ENCODE assay signal across 19 cellular contexts in the genomic region with DNA sequence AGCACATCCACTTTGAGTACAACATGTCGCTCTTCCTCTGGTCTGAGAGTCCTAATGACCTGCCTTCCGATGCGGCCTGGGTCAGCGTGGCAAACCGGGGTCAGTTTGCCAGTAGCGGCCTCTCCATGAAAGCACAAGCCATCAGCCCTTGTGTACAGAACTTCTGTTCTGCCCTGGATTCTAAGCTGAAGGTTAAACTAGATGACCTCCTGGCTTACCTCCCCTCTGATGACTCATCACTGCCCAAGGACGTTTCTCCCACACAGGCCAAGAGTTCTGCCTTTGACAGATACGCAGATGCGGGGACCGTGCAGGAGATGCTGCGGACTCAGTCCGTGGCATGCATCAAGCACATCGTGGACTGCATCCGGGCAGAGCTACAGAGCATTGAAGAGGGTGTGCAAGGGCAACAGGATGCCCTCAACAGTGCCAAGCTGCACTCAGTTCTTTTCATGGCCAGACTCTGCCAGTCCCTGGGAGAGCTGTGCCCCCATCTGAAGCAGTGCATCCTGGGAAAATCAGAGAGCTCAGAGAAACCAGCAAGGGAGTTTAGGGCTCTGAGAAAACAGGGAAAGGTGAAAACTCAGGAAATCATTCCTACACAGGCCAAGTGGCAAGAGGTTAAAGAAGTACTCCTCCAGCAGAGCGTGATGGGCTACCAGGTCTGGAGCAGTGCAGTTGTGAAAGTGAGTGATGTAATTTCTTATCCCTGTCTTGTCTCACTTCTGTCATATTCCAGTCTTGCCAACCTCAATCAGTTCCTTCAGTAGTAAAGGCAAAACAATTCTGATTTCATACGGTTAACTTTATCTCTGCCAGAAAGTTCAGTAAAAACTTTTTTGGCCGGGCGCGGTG. TPM values are rescaled to one million over a fixed set of nuclear protein-coding genes. Genes with fewer than 3 reads are reported as not detected.
A peak's percentile ranks its signal among the peaks of the same experiment; 100 is the strongest.
DNase-seq lines count a peak whose midpoint lies in the region; ATAC-seq, FAIRE-seq and TF ChIP-seq lines count a peak whose summit lies in the region.
"Had no signal": no experiment of that assay in that cellular context is flagged by ENCODE, and none has a peak within 500 bp of the region (broad histone marks: within the 10 kb centered on the region; RNA-seq: fewer than 3 reads in every experiment).

No MANE protein-coding gene starts in this region.

- H3K9me3 ChIP-seq in kidney (ENCODE audit: control insufficient read depth in 1 of 2, low read length in 2 of 2): no peaks in the 10 kb centered on the region
- H3K9me3 ChIP-seq: gastrocnemius medialis, neutrophil, transverse colon had no signal

- intact Hi-C loops in kidney (cut with DNase I): no loop called here

- H3K4me3 Mint-ChIP-seq in naive thymus-derived CD8-positive, alpha-beta T cell: peak overlapping the region in 1 of 10 donors; percentile 22

- H3K36me3 ChIP-seq in kidney (ENCODE audit: control insufficient read depth in 1 of 2, insufficient read depth in 2 of 2, low read length in 2 of 2): peaks cover 52 to 71% of the 10 kb centered on the region in 2 donors

- no peaks in the 10 kb centered on the region for H3K27me3 Mint-ChIP-seq in naive thymus-derived CD8-positive, alpha-beta T cell

- H3K9ac ChIP-seq in kidney (ENCODE audit: low read length in 2 of 2): no peak overlapping the region

- H3K4me1 Mint-ChIP-seq in naive thymus-derived CD8-positive, alpha-beta T cell: peaks cover 22 to 65% (median 39%) of the 10 kb centered on the region in 4 donors

- TF ChIP-seq CTCF in coronary artery (IDR thresholded peaks at IDR 0.05) (no peak), kidney (IDR thresholded peaks at IDR 0.05; ENCODE audit: borderline replicate concordance, extremely low read depth, insufficient read depth) (no peak)

- peak; percentile 27 for DNase-seq in COLO829 (ENCODE audit: low spot score)
- DNase-seq in LHCN-M2 (ENCODE audit: low read depth): peak; percentile 26
- peak; percentile 60 for DNase-seq in coronary artery (ENCODE audit: low spot score)
- DNase-seq in naive thymus-derived CD8-positive, alpha-beta T cell: no peak
- no peak for DNase-seq in kidney
- DNase-seq in NCI-H1105 treated with DMSO at 0.1 percent for 48 hours (lab: John Stamatoyannopoulos, UW): no peak
- DNase-seq: activated CD8-positive, alpha-beta memory T cell treated with anti-CD3 and anti-CD28 coated beads, Interleukin-2, amount 50 U/mL, for 48 hours; mesendoderm; NCI-H1048; NCI-H2171 treated with DMSO at 0.1 percent for 48 hours; stimulated activated CD4-positive, alpha-beta T cell treated with anti-CD3 and anti-CD28 coated beads, Interleukin-4, amount 100 ng/mL, for 4 hours; transverse colon had no signal

- H3K36me3 Mint-ChIP-seq in naive thymus-derived CD8-positive, alpha-beta T cell: peaks cover 9 to 94% (median 49%) of the 10 kb centered on the region in 3 donors

- H3K4me3 ChIP-seq in coronary artery (no peak overlapping the region), kidney (ENCODE audit: low read length in 2 of 2) (no peak overlapping the region)
- H3K4me3 ChIP-seq: gastrocnemius medialis, transverse colon had no signal

- H3K4me1 ChIP-seq in kidney (ENCODE audit: control insufficient read depth in 1 of 2, insufficient read depth in 1 of 2, low read depth in 1 of 2, low read length in 2 of 2): peaks cover 13 to 15% of the 10 kb centered on the region in 2 donors

- POLR2A ChIA-PET in naive thymus-derived CD8-positive, alpha-beta T cell (lab: Charles Lee): interaction anchor here (2.1 kb wide), 1 partner anchor 30 kb away, joined by 10 read pairs; a partner anchor contains a TSS

- no peak for FAIRE-seq in kidney (lab: Jason Lieb, UNC)
- FAIRE-seq: RCC 7860 had no signal

- peak overlapping the region in 9 of 10 donors; percentile 46 to 74 (median 72) for H3K27ac Mint-ChIP-seq in naive thymus-derived CD8-positive, alpha-beta T cell

- no peak overlapping the region for H3K27ac ChIP-seq in coronary artery
- H3K27ac ChIP-seq in kidney (ENCODE audit: low read depth in 2 of 2, low read length in 2 of 2): no peak overlapping the region
- H3K27ac ChIP-seq: C4-2B, neutrophil had no signal

- ATAC-seq in naive thymus-derived CD8-positive, alpha-beta T cell: no peak
- ATAC-seq in GM21528 (IDR thresholded peaks at IDR 0.05; ENCODE audit: low FRiP score, unreplicated experiment): no peak
- no peak for ATAC-seq in HG03565 (IDR thresholded peaks at IDR 0.05; ENCODE audit: unreplicated experiment)
- ATAC-seq: activated CD4-positive, CD25-positive, alpha-beta regulatory T cell treated with anti-CD3 and anti-CD28 coated beads, Interleukin-2, amount 50 U/mL, for 24 hours had no signal

- H3K9me3 Mint-ChIP-seq in naive thymus-derived CD8-positive, alpha-beta T cell: peaks cover 0 to 2% (median 0%) of the 10 kb centered on the region in 9 donors

RNA-seq across cellular contexts. Expression of gene COG1, which starts 8.6 kb away (rescaled TPM):
- total RNA-seq in LHCN-M2 (2014; rRNA removed) (21.7 and 25.3 TPM in 2 replicates), kidney (41.6 TPM)
- 34.4 TPM for polyA plus RNA-seq in LHCN-M2 (2012)
- 10 to 100 TPM; 85.0 to 97.4 TPM for total RNA-seq in naive thymus-derived CD8-positive, alpha-beta T cell
- polyA plus RNA-seq in naive thymus-derived CD8-positive, alpha-beta T cell: 10 to 100 TPM; 17.0 to 38.0 (median 30.5) TPM
- 28.2 TPM for polyA plus RNA-seq in kidney (ENCODE audit: insufficient read depth, low read depth, low replicate concordance)

RNA-seq across cellular contexts. Expression of gene SSTR2, which starts 36.6 kb away (rescaled TPM):
- under 0.01 TPM in 1 of 2 replicates, not detected in the other for total RNA-seq in LHCN-M2 (2014; rRNA removed)
- polyA plus RNA-seq in LHCN-M2 (2012): 0.02 TPM
- total RNA-seq in naive thymus-derived CD8-positive, alpha-beta T cell: not detected
- not detected for polyA plus RNA-seq in naive thymus-derived CD8-positive, alpha-beta T cell
- total RNA-seq in kidney: 2.1 TPM
- 5.3 TPM for polyA plus RNA-seq in kidney (ENCODE audit: insufficient read depth, low read depth, low replicate concordance)

Comparison
In these comparisons a context has a peak if more than half of its experiments do, and no peak if none do; other contexts are left out.
1. DNase-seq: peak in COLO829 (single experiment), LHCN-M2 (single experiment) and coronary artery (single experiment); none in naive thymus-derived CD8-positive, alpha-beta T cell (0 of 10), kidney (single experiment) and NCI-H1105 treated with DMSO at 0.1 percent for 48 hours (single experiment).